26 cellular contexts compared by ENCODE assay signal in the genomic region with DNA sequence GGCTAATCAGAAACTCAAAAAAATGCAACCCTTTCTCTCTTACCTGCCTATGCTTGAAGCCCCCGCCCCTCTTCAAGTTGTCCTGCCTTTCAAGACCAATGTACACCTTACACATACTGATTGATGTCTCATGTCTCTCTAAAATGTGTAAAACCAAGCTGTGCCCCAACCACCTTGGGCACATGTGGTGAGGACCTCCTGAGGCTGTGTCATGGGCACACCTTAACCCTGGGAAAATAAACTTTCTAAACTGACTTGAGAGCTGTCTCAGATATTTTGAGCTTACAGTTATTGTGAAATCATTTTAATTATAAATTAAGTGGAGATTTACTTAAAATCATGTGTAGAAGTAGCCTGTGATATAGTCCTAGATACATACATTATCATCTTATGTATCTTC. TPM values are rescaled to one million over a fixed set of nuclear protein-coding genes. Genes with fewer than 3 reads are reported as not detected.
"Had no signal": no experiment of that assay in that cellular context is flagged by ENCODE, and none has a peak within 500 bp of the region (broad histone marks: within the 10 kb centered on the region; RNA-seq: fewer than 3 reads in every experiment).

No MANE protein-coding gene starts in this region.

- H3K4me2 ChIP-seq: neural progenitor cell had no signal

- H3K36me3 ChIP-seq: ovary had no signal

- H2AFZ ChIP-seq: neural progenitor cell had no signal

- H3K4me1 ChIP-seq: esophagus muscularis mucosa, gastrocnemius medialis, lower lobe of right lung, neural progenitor cell, testis, tibial nerve had no signal

- H3K27me3 ChIP-seq: esophagus muscularis mucosa, gastrocnemius medialis, heart right ventricle, neural progenitor cell, ovary, right atrium auricular region, testis, tibial nerve had no signal

- H3K9me3 ChIP-seq: esophagus muscularis mucosa, gastrocnemius medialis, heart right ventricle, lower lobe of right lung, ovary, right atrium auricular region, testis, tibial nerve had no signal

- H3K4me1 Mint-ChIP-seq: neural progenitor cell; stimulated activated naive CD8-positive, alpha-beta T cell treated with anti-CD3 and anti-CD28 coated beads, Interleukin-15, amount 100 ng/mL, for 72 hours had no signal

- H3K4me3 ChIP-seq: esophagus muscularis mucosa, gastrocnemius medialis, heart right ventricle, lower lobe of right lung, neural progenitor cell, ovary, right atrium auricular region, testis, tibial nerve had no signal

- ATAC-seq: effector memory CD8-positive, alpha-beta T cell; gastrocnemius medialis; heart right ventricle; left lobe of liver; natural killer cell treated with Interleukin-12 subunit alpha and Interleukin-12 subunit beta and Interleukin-15 and Interleukin-18, amount 100 ng/mL, for 72 hours; stimulated activated naive CD8-positive, alpha-beta T cell treated with anti-CD3 and anti-CD28 coated beads, Interleukin-15, amount 100 ng/mL, for 72 hours had no signal

- H3K27ac Mint-ChIP-seq: dendritic cell treated with granulocyte-macrophage colony-stimulating factor and Interleukin-4, amounts not matched to agents 40 ng/mL and 50 ng/mL, for 4 days; neural progenitor cell; stimulated activated naive CD8-positive, alpha-beta T cell treated with anti-CD3 and anti-CD28 coated beads, Interleukin-15, amount 100 ng/mL, for 72 hours had no signal

- H3K27me3 Mint-ChIP-seq: dendritic cell treated with granulocyte-macrophage colony-stimulating factor and Interleukin-4, amounts not matched to agents 40 ng/mL and 50 ng/mL, for 4 days; effector memory CD8-positive, alpha-beta T cell; natural killer cell treated with Interleukin-12 subunit alpha and Interleukin-12 subunit beta and Interleukin-15 and Interleukin-18, amount 100 ng/mL, for 72 hours; stimulated activated naive CD8-positive, alpha-beta T cell treated with anti-CD3 and anti-CD28 coated beads, Interleukin-15, amount 100 ng/mL, for 72 hours had no signal

- DNase-seq: effector memory CD8-positive, alpha-beta T cell; gastrocnemius medialis; heart right ventricle; hypothalamus; islet precursor cell; lower lobe of right lung; mesenchymal stem cell; midbrain; nucleus accumbens; ovary; small intestine; stimulated activated CD4-positive, alpha-beta T cell treated with anti-CD3 and anti-CD28 coated beads, Interleukin-12 subunit alpha, Interleukin-12 subunit beta, amount 100 ng/mL, for 4 hours; stimulated activated naive CD8-positive, alpha-beta T cell treated with anti-CD3 and anti-CD28 coated beads, Interleukin-15, amount 100 ng/mL, for 72 hours; testis had no signal

- H3K27ac ChIP-seq: epithelial cell of prostate, esophagus muscularis mucosa, gastrocnemius medialis, heart right ventricle, lower lobe of right lung, neural progenitor cell, ovary, right atrium auricular region, testis, tibial nerve had no signal

- H3K4me3 Mint-ChIP-seq: dendritic cell treated with granulocyte-macrophage colony-stimulating factor and Interleukin-4, amounts not matched to agents 40 ng/mL and 50 ng/mL, for 4 days; effector memory CD8-positive, alpha-beta T cell; natural killer cell treated with Interleukin-12 subunit alpha and Interleukin-12 subunit beta and Interleukin-15 and Interleukin-18, amount 100 ng/mL, for 72 hours; neural progenitor cell; stimulated activated naive CD8-positive, alpha-beta T cell treated with anti-CD3 and anti-CD28 coated beads, Interleukin-15, amount 100 ng/mL, for 72 hours had no signal

- H3K9me3 Mint-ChIP-seq: dendritic cell treated with granulocyte-macrophage colony-stimulating factor and Interleukin-4, amounts not matched to agents 40 ng/mL and 50 ng/mL, for 4 days; effector memory CD8-positive, alpha-beta T cell; natural killer cell treated with Interleukin-12 subunit alpha and Interleukin-12 subunit beta and Interleukin-15 and Interleukin-18, amount 100 ng/mL, for 72 hours; neural progenitor cell; stimulated activated naive CD8-positive, alpha-beta T cell treated with anti-CD3 and anti-CD28 coated beads, Interleukin-15, amount 100 ng/mL, for 72 hours had no signal

RNA-seq across cellular contexts. Expression of a gene that starts 49.0 kb away (rescaled TPM):
- total RNA-seq: esophagus muscularis mucosa; fibroblast of villous mesenchyme; left lobe of liver; lower lobe of right lung; natural killer cell treated with Interleukin-12 subunit alpha and Interleukin-12 subunit beta and Interleukin-15 and Interleukin-18, amount 100 ng/mL, for 72 hours; posterior vena cava; subcutaneous adipose tissue; testis; ureter had no signal
